In genomic region chr11:2202071-2202899, GRCh38 we compare ENCODE assay signal across 12 cellular contexts. TPM values are rescaled to one million over a fixed set of nuclear protein-coding genes. Genes with fewer than 3 reads are reported as not detected.
A peak's percentile ranks its signal among the peaks of the same experiment; 100 is the strongest.
DNase-seq lines count a peak whose midpoint lies in the region; TF ChIP-seq lines count a peak whose summit lies in the region.
"Had no signal": no experiment of that assay in that cellular context is flagged by ENCODE, and none has a peak within 500 bp of the region (broad histone marks: within the 10 kb centered on the region; RNA-seq: fewer than 3 reads in every experiment).

No MANE protein-coding gene starts in this region.

- peak; percentile 40 for DNase-seq in DMS153 treated with DMSO at 0.1 percent for 48 hours (lab: John Stamatoyannopoulos, UW; ENCODE audit: unreplicated experiment)
- DNase-seq in NCI-H1417 (lab: John Stamatoyannopoulos, UW) = peak in 2 of 3 experiments; percentile 75 to 81
- no peak for DNase-seq in NCI-H524 (lab: John Stamatoyannopoulos, UW)
- no peak for DNase-seq in GF-D8 (lab: John Stamatoyannopoulos, UW)
- DNase-seq in brain microvascular endothelial cell = no peak
- DNase-seq in AG20443 (ENCODE audit: low spot score) = no peak
- DNase-seq: NCI-H2107 had no signal

- H3K4me1 ChIP-seq in esophagus (ENCODE audit: control insufficient read depth in 2 of 2, insufficient read depth in 2 of 2, low read length in 1 of 2) (peaks cover 0 to 16% of the 10 kb centered on the region in 2 donors), parathyroid adenoma (no peaks in the 10 kb centered on the region)
- H3K4me1 ChIP-seq: adrenal gland, gastrocnemius medialis had no signal

- H3K4me2 ChIP-seq in parathyroid adenoma (ENCODE audit: low read length) = no peak overlapping the region

- H3K4me3 ChIP-seq in esophagus (ENCODE audit: low read depth in 1 of 2, low read length in 2 of 2) (no peak overlapping the region), parathyroid adenoma (ENCODE audit: low read depth, low read length) (no peak overlapping the region), brain microvascular endothelial cell (ENCODE audit: low read depth, low read length) (no peak overlapping the region)
- H3K4me3 ChIP-seq: adrenal gland, gastrocnemius medialis, ovary had no signal

- no peak overlapping the region for H3K9ac ChIP-seq in parathyroid adenoma

- in situ Hi-C loops in brain microvascular endothelial cell (cut with HindIII; ENCODE audit: low pct_ligation_motif_present, low sequenced_read_pairs) = no loop called here

- WGBS in esophagus, 2 donors = 36 to 43% methylated on average over 27 to 29 of the region's 29 CpGs

- no peaks in the 10 kb centered on the region for H3K36me3 ChIP-seq in esophagus (ENCODE audit: control insufficient read depth in 2 of 2, insufficient read depth in 2 of 2, low read length in 1 of 2)
- no peaks in the 10 kb centered on the region for H3K36me3 ChIP-seq in parathyroid adenoma (ENCODE audit: control insufficient read depth, insufficient read depth, low read length)
- no peaks in the 10 kb centered on the region for H3K36me3 ChIP-seq in brain microvascular endothelial cell (replicated peaks)
- H3K36me3 ChIP-seq: adrenal gland, gastrocnemius medialis, ovary had no signal

- peak overlapping the region; percentile 70 to 79 for H3K27ac ChIP-seq in esophagus (ENCODE audit: low read depth in 2 of 2, low read length in 1 of 2)
- H3K27ac ChIP-seq in parathyroid adenoma = peak overlapping the region; percentile 30
- H3K27ac ChIP-seq in brain microvascular endothelial cell = no peak overlapping the region
- H3K27ac ChIP-seq: adrenal gland, gastrocnemius medialis, ovary had no signal

- peak overlapping the region; percentile 53 for H2AFZ ChIP-seq in parathyroid adenoma

- H3K9me3 ChIP-seq in esophagus (ENCODE audit: control insufficient read depth in 2 of 2, insufficient read depth in 1 of 2, low read depth in 1 of 2, low read length in 1 of 2) = peaks cover 0 to 2% of the 10 kb centered on the region in 2 donors
- no peaks in the 10 kb centered on the region for H3K9me3 ChIP-seq in parathyroid adenoma (ENCODE audit: control insufficient read depth, low read length)
- H3K9me3 ChIP-seq: adrenal gland, gastrocnemius medialis, ovary had no signal

- TF ChIP-seq CTCF in parathyroid adenoma (IDR thresholded peaks at IDR 0.05) (no peak), brain microvascular endothelial cell (IDR thresholded peaks at IDR 0.05; ENCODE audit: low read depth, low read length, missing control alignments) (no peak)

- H3K79me2 ChIP-seq in parathyroid adenoma = no peaks in the 10 kb centered on the region

- no peaks in the 10 kb centered on the region for H3K27me3 ChIP-seq in esophagus (ENCODE audit: control insufficient read depth in 1 of 2, insufficient read depth in 2 of 2, low read length in 2 of 2)
- H3K27me3 ChIP-seq in parathyroid adenoma (ENCODE audit: control insufficient read depth, insufficient read depth, low read length) = no peaks in the 10 kb centered on the region
- no peaks in the 10 kb centered on the region for H3K27me3 ChIP-seq in brain microvascular endothelial cell (replicated peaks)
- H3K27me3 ChIP-seq: adrenal gland, ovary had no signal

RNA-seq across cellular contexts. Expression of gene TH, which starts 30.7 kb away (rescaled TPM):
- 1 to 10 TPM in 1 of 2 donors, under 1 TPM in 1; 0.24 to 1.7 TPM for polyA plus RNA-seq in esophagus

RNA-seq across cellular contexts. Expression of gene INS, which starts 41.3 kb away (rescaled TPM):
- polyA plus RNA-seq in esophagus = 1 to 10 TPM; 1.4 to 3.3 TPM
- polyA plus RNA-seq: ovary had no signal

Comparison
In these comparisons a context has a peak if more than half of its experiments do, and no peak if none do; other contexts are left out.
1. DNase-seq: peak in DMS153 treated with DMSO at 0.1 percent for 48 hours (single experiment) and NCI-H1417 (2 of 3); none in NCI-H524 (0 of 2), GF-D8 (single experiment), brain microvascular endothelial cell (single experiment) and AG20443 (single experiment).